Comparison of ENCODE assay signal across 15 cellular contexts in the genomic region with DNA sequence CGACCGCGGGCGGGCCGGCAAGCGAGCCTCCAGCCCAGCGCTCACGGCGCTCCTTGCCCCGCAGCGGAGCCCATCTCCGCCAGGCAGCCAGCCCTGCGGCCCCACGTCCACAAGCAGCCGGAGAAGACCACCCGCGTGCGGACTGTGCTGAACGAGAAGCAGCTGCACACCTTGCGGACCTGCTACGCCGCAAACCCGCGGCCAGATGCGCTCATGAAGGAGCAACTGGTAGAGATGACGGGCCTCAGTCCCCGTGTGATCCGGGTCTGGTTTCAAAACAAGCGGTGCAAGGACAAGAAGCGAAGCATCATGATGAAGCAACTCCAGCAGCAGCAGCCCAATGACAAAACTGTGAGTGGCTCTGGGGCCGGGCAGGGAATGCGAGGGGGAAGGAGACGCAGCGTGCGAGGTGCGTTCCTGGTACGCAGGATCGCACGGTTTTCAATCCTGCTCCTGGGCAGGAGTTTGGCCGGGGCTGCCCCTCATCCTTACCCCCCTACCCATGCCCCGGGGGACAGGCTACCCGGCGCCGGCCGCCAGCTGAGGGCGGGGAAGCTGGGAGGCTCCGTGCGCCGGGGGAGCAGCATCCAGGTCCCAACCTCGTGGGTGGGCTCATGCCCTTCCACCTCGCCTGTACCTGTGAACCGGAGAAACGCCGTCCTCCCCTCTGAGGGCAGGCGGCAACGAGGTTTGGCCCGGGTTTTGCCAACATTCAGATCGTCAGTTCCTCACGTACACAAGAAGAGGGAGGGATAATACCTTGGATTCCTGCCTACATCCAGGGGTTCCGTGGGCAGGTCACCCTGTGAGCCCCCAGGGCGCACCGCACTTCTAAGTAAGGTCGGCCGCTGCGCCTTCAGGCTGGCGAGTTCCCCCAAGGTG. TPM values are rescaled to one million over a fixed set of nuclear protein-coding genes. Genes with fewer than 3 reads are reported as not detected.
DNase-seq lines count a peak whose midpoint lies in the region; ATAC-seq and TF ChIP-seq lines count a peak whose summit lies in the region.
"Had no signal": no experiment of that assay in that cellular context is flagged by ENCODE, and none has a peak within 500 bp of the region (broad histone marks: within the 10 kb centered on the region; RNA-seq: fewer than 3 reads in every experiment).

No MANE protein-coding gene starts in this region.

- in situ Hi-C loops in brain microvascular endothelial cell (cut with HindIII; ENCODE audit: low pct_ligation_motif_present, low sequenced_read_pairs), result no loop called here

- H3K36me3 ChIP-seq in brain microvascular endothelial cell (replicated peaks) (no peaks in the 10 kb centered on the region), stomach smooth muscle (ENCODE audit: control insufficient read depth in 2 of 2, insufficient read depth in 2 of 2, low read length in 2 of 2) (peaks cover 9 to 17% of the 10 kb centered on the region in 2 donors), aorta (ENCODE audit: control insufficient read depth in 1 of 2, insufficient read depth in 2 of 2, low read length in 1 of 2) (no peaks in the 10 kb centered on the region)

- H3K9me3 ChIP-seq in stomach smooth muscle (ENCODE audit: control insufficient read depth in 2 of 2, low read length in 2 of 2) (no peaks in the 10 kb centered on the region), aorta (ENCODE audit: control insufficient read depth, low read length) (peaks cover 3% of the 10 kb centered on the region)

- H3K4me1 ChIP-seq in stomach smooth muscle (ENCODE audit: control insufficient read depth, insufficient read depth, low read length) (peaks cover 48% of the 10 kb centered on the region), aorta (ENCODE audit: control insufficient read depth in 1 of 2, insufficient read depth in 2 of 2, low read length in 2 of 2) (no peaks in the 10 kb centered on the region)

- H3K4me3 ChIP-seq in brain microvascular endothelial cell (ENCODE audit: low read depth, low read length) (peak overlapping the region; percentile 32), stomach smooth muscle (ENCODE audit: low read length in 2 of 2) (peak overlapping the region; percentile 77 to 99), aorta (ENCODE audit: low read length in 2 of 2) (peak overlapping the region in 1 of 2 donors; percentile 27)

- no peak overlapping the region for H3K27ac ChIP-seq in brain microvascular endothelial cell
- peak overlapping the region; percentile 88 for H3K27ac ChIP-seq in stomach smooth muscle (ENCODE audit: low read length)
- no peak overlapping the region for H3K27ac ChIP-seq in aorta (ENCODE audit: low read depth in 1 of 2, low read length in 2 of 2)

- WGBS in aorta, 2 donors, result 1 to 3% methylated on average over 66 of the region's 66 CpGs

- peak overlapping the region; percentile 59 to 80 for H3K9ac ChIP-seq in stomach smooth muscle (ENCODE audit: low read length in 2 of 2)

- no peak for ATAC-seq in aorta (ENCODE audit: low FRiP score)

- DNase-seq in DMS79 treated with DMSO at 0.1 percent for 48 hours (lab: John Stamatoyannopoulos, UW) (peak; percentile 15), DMS79 (lab: John Stamatoyannopoulos, UW) (no peak), brain microvascular endothelial cell (no peak), left kidney (ENCODE audit: low read depth, low spot score) (peak; percentile 57), SIG-M5 treated with dmso at 0.1 percent for 504 hours (lab: John Stamatoyannopoulos, UW; ENCODE audit: unreplicated experiment) (no peak), mucosa of gallbladder (ENCODE audit: low spot score) (no peak), aorta (no peak)
- DNase-seq: 8988T; activated naive CD4-positive, alpha-beta T cell treated with Interleukin-2 at 50 U/mL for 16 hours; NCI-H187 treated with DMSO at 0.1 percent for 48 hours had no signal

- intact Hi-C loops in aorta (cut with DNase I), result no loop called here

- no peak for TF ChIP-seq CTCF in brain microvascular endothelial cell (IDR thresholded peaks at IDR 0.05; ENCODE audit: low read depth, low read length, missing control alignments)

- H3K27me3 ChIP-seq in brain microvascular endothelial cell (replicated peaks), result peaks cover 52% of the 10 kb centered on the region
- H3K27me3 ChIP-seq in stomach smooth muscle (ENCODE audit: control insufficient read depth in 1 of 2, insufficient read depth in 2 of 2, low read length in 2 of 2), result no peaks in the 10 kb centered on the region
- H3K27me3 ChIP-seq in aorta (ENCODE audit: control insufficient read depth in 1 of 2, insufficient read depth in 2 of 2, low read length in 1 of 2), result peaks cover 0 to 3% of the 10 kb centered on the region in 2 donors

RNA-seq across cellular contexts. Expression of a gene that starts 6.6 kb away (rescaled TPM):
- total RNA-seq in mucosa of gallbladder, result not detected
- total RNA-seq in aorta, result under 1 TPM in 1 of 2 donors, not detected in 1; 0.69 TPM
- not detected for polyA plus RNA-seq in aorta
- total RNA-seq: G401, lung microvascular endothelial cell, RPMI7951, subcutaneous adipose tissue had no signal

Comparison
In these comparisons a context has a peak if more than half of its experiments do, and no peak if none do; other contexts are left out.
1. DNase-seq: peak in DMS79 treated with DMSO at 0.1 percent for 48 hours (single experiment) and left kidney (single experiment); none in DMS79 (single experiment), brain microvascular endothelial cell (single experiment), SIG-M5 treated with dmso at 0.1 percent for 504 hours (single experiment), mucosa of gallbladder (single experiment) and aorta (0 of 2).